ENCODE assay signal across 17 cellular contexts in genomic region chrX:49030283-49030682, GRCh38.
"Had no signal": no experiment of that assay in that cellular context is flagged by ENCODE, and none has a peak within 500 bp of the region (broad histone marks: within the 10 kb centered on the region; RNA-seq: fewer than 3 reads in every experiment).

No MANE protein-coding gene starts in this region.

- H3K27ac ChIP-seq: heart left ventricle, left lung, psoas muscle, uterus had no signal

- H3K27me3 ChIP-seq: heart left ventricle, left lung, uterus had no signal

- H3K9me3 Mint-ChIP-seq: dendritic cell treated with granulocyte-macrophage colony-stimulating factor and Interleukin-4, amounts not matched to agents 40 ng/mL and 50 ng/mL, for 4 days; naive B cell had no signal

- H3K9me3 ChIP-seq: heart left ventricle, left lung, psoas muscle, uterus had no signal

- H3K4me1 Mint-ChIP-seq: endodermal cell, nephron had no signal

- H3K27ac Mint-ChIP-seq: dendritic cell treated with granulocyte-macrophage colony-stimulating factor and Interleukin-4, amounts not matched to agents 40 ng/mL and 50 ng/mL, for 4 days; endodermal cell; nephron had no signal

- H3K4me2 ChIP-seq: smooth muscle cell had no signal

- H3K4me3 ChIP-seq: heart left ventricle, left lung, lung, psoas muscle, smooth muscle cell, uterus had no signal

- H3K4me1 ChIP-seq: psoas muscle, uterus had no signal

- DNase-seq: cerebellar nuclear complex; foreskin melanocyte; heart left ventricle; left lung; mesenchymal stem cell; midbrain; naive B cell; retina; stimulated activated CD4-positive, alpha-beta T cell treated with anti-CD3 and anti-CD28 coated beads, Interleukin-2, amount 100 ng/mL, for 48 hours; stimulated activated naive CD4-positive, alpha-beta T cell treated with Interleukin-2 at 50 U/mL for 16 hours; uterus had no signal

- H3K4me3 Mint-ChIP-seq: dendritic cell treated with granulocyte-macrophage colony-stimulating factor and Interleukin-4, amounts not matched to agents 40 ng/mL and 50 ng/mL, for 4 days; endodermal cell; naive B cell; nephron had no signal

- H3K36me3 ChIP-seq: uterus had no signal

- H3K27me3 Mint-ChIP-seq: dendritic cell treated with granulocyte-macrophage colony-stimulating factor and Interleukin-4, amounts not matched to agents 40 ng/mL and 50 ng/mL, for 4 days; naive B cell had no signal
